In genomic region chr1:28232558-28233263, GRCh38 we compare ENCODE assay signal across 1 cellular context.
A peak's percentile ranks its signal among the peaks of the same experiment; 100 is the strongest.
TF ChIP-seq lines count a peak whose summit lies in the region.

TSS of gene DNAJC8 (minus strand) at chr1:28233029. CDS start at chr1:28232998, 31 bp downstream.

TF ChIP-seq in HepG2, 621 proteins besides CTCF, POLR2A, EP300 and RAD21 (continued from another document and continues in another):
- TF ChIP-seq HBP1 (CRISPR knock-in tag; IDR thresholded peaks at IDR 0.05; ENCODE audit: low read depth) (0 out of 2 replicates have a peak, but pooled peaks have one; percentile 57), CREB1 (IDR thresholded peaks at IDR 0.05) (no peak), CREB1 (CRISPR knock-in tag; IDR thresholded peaks at IDR 0.05) (peak; percentile 80), DMAP1 (CRISPR knock-in tag; IDR thresholded peaks at IDR 0.05) (peak; percentile 55; the same call in 1 of the 2 replicates), GATAD2A (CRISPR knock-in tag; IDR thresholded peaks at IDR 0.05) (peak; percentile 11; the same call in 1 of the 2 replicates), POLR2AphosphoS2 (IDR thresholded peaks at IDR 0.05; ENCODE audit: low read depth, low read length) (no peak), FOXC1 (CRISPR knock-in tag; IDR thresholded peaks at IDR 0.05; ENCODE audit: borderline replicate concordance) (0 out of 2 replicates have a peak, but pooled peaks have one; percentile 41), HNF4A (CRISPR knock-in tag; IDR thresholded peaks at IDR 0.05) (no peak), ZNF737 (CRISPR knock-in tag; IDR thresholded peaks at IDR 0.05; ENCODE audit: borderline replicate concordance) (no peak), TBX3 (IDR thresholded peaks at IDR 0.05; ENCODE audit: borderline replicate concordance) (peak; percentile 39; the same call in 1 of the 2 replicates), NR0B2 (CRISPR knock-in tag; IDR thresholded peaks at IDR 0.05) (no peak), TFDP1 (CRISPR knock-in tag; IDR thresholded peaks at IDR 0.05; ENCODE audit: borderline replicate concordance) (peak; percentile 52; the same call in 1 of the 2 replicates), GATAD1 (CRISPR knock-in tag; IDR thresholded peaks at IDR 0.05) (peak; percentile 97), DNMT1 (CRISPR knock-in tag; IDR thresholded peaks at IDR 0.05) (0 out of 2 replicates have a peak, but pooled peaks have one; percentile 34), CREBL2 (CRISPR knock-in tag; IDR thresholded peaks at IDR 0.05; ENCODE audit: borderline replicate concordance) (peak; percentile 69; the same call in 1 of the 2 replicates), ZNF431 (CRISPR knock-in tag; IDR thresholded peaks at IDR 0.05; ENCODE audit: borderline replicate concordance, low read depth) (no peak), NCOR1 (IDR thresholded peaks at IDR 0.05; ENCODE audit: borderline replicate concordance, low read length) (peak; percentile 38; the same call in 1 of the 2 replicates), KLF9 (CRISPR knock-in tag; IDR thresholded peaks at IDR 0.05; ENCODE audit: low read depth) (peak; percentile 39; the same call in 1 of the 2 replicates), ZBTB8A (CRISPR knock-in tag; IDR thresholded peaks at IDR 0.05; ENCODE audit: borderline replicate concordance, low read depth) (no peak), SAP130 (CRISPR knock-in tag; IDR thresholded peaks at IDR 0.05; ENCODE audit: low read depth) (peak; percentile 87), ZNF501 (CRISPR knock-in tag; IDR thresholded peaks at IDR 0.05) (peak; percentile 81), NRL (CRISPR knock-in tag; IDR thresholded peaks at IDR 0.05; ENCODE audit: borderline replicate concordance) (peak; percentile 74; the same call in 1 of the 2 replicates), KDM4B (CRISPR knock-in tag; IDR thresholded peaks at IDR 0.05) (no peak), ZZZ3 (CRISPR knock-in tag; IDR thresholded peaks at IDR 0.05; ENCODE audit: borderline replicate concordance) (no peak), ZNF891 (CRISPR knock-in tag; IDR thresholded peaks at IDR 0.05) (peak; percentile 56; the same call in 1 of the 2 replicates), HOXA5 (CRISPR knock-in tag; IDR thresholded peaks at IDR 0.05) (0 out of 2 replicates have a peak, but pooled peaks have one; percentile 33), MAX (IDR thresholded peaks at IDR 0.05) (peak; percentile 91), ZBTB25 (CRISPR knock-in tag; IDR thresholded peaks at IDR 0.05) (0 out of 2 replicates have a peak, but pooled peaks have one; percentile 27)
- TF ChIP-seq, protein P1, sequence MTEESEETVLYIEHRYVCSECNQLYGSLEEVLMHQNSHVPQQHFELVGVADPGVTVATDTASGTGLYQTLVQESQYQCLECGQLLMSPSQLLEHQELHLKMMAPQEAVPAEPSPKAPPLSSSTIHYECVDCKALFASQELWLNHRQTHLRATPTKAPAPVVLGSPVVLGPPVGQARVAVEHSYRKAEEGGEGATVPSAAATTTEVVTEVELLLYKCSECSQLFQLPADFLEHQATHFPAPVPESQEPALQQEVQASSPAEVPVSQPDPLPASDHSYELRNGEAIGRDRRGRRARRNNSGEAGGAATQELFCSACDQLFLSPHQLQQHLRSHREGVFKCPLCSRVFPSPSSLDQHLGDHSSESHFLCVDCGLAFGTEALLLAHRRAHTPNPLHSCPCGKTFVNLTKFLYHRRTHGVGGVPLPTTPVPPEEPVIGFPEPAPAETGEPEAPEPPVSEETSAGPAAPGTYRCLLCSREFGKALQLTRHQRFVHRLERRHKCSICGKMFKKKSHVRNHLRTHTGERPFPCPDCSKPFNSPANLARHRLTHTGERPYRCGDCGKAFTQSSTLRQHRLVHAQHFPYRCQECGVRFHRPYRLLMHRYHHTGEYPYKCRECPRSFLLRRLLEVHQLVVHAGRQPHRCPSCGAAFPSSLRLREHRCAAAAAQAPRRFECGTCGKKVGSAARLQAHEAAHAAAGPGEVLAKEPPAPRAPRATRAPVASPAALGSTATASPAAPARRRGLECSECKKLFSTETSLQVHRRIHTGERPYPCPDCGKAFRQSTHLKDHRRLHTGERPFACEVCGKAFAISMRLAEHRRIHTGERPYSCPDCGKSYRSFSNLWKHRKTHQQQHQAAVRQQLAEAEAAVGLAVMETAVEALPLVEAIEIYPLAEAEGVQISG (CRISPR knock-in tag; IDR thresholded peaks at IDR 0.05): peak; percentile 65
- TF ChIP-seq, protein P2, sequence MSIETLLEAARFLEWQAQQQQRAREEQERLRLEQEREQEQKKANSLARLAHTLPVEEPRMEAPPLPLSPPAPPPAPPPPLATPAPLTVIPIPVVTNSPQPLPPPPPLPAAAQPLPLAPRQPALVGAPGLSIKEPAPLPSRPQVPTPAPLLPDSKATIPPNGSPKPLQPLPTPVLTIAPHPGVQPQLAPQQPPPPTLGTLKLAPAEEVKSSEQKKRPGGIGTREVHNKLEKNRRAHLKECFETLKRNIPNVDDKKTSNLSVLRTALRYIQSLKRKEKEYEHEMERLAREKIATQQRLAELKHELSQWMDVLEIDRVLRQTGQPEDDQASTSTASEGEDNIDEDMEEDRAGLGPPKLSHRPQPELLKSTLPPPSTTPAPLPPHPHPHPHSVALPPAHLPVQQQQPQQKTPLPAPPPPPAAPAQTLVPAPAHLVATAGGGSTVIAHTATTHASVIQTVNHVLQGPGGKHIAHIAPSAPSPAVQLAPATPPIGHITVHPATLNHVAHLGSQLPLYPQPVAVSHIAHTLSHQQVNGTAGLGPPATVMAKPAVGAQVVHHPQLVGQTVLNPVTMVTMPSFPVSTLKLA (IDR thresholded peaks at IDR 0.05): peak; percentile 86
- TF ChIP-seq, protein P3, sequence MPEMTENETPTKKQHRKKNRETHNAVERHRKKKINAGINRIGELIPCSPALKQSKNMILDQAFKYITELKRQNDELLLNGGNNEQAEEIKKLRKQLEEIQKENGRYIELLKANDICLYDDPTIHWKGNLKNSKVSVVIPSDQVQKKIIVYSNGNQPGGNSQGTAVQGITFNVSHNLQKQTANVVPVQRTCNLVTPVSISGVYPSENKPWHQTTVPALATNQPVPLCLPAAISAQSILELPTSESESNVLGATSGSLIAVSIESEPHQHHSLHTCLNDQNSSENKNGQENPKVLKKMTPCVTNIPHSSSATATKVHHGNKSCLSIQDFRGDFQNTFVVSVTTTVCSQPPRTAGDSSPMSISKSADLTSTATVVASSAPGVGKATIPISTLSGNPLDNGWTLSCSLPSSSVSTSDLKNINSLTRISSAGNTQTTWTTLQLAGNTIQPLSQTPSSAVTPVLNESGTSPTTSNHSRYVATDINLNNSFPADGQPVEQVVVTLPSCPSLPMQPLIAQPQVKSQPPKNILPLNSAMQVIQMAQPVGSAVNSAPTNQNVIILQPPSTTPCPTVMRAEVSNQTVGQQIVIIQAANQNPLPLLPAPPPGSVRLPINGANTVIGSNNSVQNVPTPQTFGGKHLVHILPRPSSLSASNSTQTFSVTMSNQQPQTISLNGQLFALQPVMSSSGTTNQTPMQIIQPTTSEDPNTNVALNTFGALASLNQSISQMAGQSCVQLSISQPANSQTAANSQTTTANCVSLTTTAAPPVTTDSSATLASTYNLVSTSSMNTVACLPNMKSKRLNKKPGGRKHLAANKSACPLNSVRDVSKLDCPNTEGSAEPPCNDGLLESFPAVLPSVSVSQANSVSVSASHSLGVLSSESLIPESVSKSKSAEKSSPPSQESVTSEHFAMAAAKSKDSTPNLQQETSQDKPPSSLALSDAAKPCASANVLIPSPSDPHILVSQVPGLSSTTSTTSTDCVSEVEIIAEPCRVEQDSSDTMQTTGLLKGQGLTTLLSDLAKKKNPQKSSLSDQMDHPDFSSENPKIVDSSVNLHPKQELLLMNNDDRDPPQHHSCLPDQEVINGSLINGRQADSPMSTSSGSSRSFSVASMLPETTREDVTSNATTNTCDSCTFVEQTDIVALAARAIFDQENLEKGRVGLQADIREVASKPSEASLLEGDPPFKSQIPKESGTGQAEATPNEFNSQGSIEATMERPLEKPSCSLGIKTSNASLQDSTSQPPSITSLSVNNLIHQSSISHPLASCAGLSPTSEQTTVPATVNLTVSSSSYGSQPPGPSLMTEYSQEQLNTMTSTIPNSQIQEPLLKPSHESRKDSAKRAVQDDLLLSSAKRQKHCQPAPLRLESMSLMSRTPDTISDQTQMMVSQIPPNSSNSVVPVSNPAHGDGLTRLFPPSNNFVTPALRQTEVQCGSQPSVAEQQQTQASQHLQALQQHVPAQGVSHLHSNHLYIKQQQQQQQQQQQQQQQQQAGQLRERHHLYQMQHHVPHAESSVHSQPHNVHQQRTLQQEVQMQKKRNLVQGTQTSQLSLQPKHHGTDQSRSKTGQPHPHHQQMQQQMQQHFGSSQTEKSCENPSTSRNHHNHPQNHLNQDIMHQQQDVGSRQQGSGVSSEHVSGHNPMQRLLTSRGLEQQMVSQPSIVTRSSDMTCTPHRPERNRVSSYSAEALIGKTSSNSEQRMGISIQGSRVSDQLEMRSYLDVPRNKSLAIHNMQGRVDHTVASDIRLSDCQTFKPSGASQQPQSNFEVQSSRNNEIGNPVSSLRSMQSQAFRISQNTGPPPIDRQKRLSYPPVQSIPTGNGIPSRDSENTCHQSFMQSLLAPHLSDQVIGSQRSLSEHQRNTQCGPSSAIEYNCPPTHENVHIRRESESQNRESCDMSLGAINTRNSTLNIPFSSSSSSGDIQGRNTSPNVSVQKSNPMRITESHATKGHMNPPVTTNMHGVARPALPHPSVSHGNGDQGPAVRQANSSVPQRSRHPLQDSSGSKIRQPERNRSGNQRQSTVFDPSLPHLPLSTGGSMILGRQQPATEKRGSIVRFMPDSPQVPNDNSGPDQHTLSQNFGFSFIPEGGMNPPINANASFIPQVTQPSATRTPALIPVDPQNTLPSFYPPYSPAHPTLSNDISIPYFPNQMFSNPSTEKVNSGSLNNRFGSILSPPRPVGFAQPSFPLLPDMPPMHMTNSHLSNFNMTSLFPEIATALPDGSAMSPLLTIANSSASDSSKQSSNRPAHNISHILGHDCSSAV (CRISPR knock-in tag; IDR thresholded peaks at IDR 0.05; ENCODE audit: borderline replicate concordance): no peak
- TF ChIP-seq, protein P4, sequence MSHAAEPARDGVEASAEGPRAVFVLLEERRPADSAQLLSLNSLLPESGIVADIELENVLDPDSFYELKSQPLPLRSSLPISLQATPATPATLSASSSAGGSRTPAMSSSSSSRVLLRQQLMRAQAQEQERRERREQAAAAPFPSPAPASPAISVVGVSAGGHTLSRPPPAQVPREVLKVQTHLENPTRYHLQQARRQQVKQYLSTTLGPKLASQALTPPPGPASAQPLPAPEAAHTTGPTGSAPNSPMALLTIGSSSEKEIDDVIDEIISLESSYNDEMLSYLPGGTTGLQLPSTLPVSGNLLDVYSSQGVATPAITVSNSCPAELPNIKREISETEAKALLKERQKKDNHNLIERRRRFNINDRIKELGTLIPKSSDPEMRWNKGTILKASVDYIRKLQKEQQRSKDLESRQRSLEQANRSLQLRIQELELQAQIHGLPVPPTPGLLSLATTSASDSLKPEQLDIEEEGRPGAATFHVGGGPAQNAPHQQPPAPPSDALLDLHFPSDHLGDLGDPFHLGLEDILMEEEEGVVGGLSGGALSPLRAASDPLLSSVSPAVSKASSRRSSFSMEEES (CRISPR knock-in tag; IDR thresholded peaks at IDR 0.05): peak; percentile 92
